ENCODE assay signal across 1 cellular context in genomic region chr14:64806862-64807495, GRCh38.
TF ChIP-seq lines count a peak whose summit lies in the region.

No MANE protein-coding gene starts in this region.

TF ChIP-seq in GM23338, 12 proteins besides CTCF, POLR2A, EP300 and RAD21:
- TF ChIP-seq REST (IDR thresholded peaks at IDR 0.05; ENCODE audit: unreplicated experiment) (no peak), EZH2phosphoT487 (IDR thresholded peaks at IDR 0.05; ENCODE audit: unreplicated experiment) (no peak), ZNF462 (CRISPR knock-in tag; IDR thresholded peaks at IDR 0.05) (no peak), ETS1 (IDR thresholded peaks at IDR 0.05) (no peak), EZH2 (IDR thresholded peaks at IDR 0.05; ENCODE audit: low read depth, unreplicated experiment) (no peak), NANOG (IDR thresholded peaks at IDR 0.05; ENCODE audit: borderline replicate concordance) (no peak)
TF ChIP-seq in GM23338: peak in this region for 0.
